1 cellular context compared by ENCODE assay signal in the genomic region with DNA sequence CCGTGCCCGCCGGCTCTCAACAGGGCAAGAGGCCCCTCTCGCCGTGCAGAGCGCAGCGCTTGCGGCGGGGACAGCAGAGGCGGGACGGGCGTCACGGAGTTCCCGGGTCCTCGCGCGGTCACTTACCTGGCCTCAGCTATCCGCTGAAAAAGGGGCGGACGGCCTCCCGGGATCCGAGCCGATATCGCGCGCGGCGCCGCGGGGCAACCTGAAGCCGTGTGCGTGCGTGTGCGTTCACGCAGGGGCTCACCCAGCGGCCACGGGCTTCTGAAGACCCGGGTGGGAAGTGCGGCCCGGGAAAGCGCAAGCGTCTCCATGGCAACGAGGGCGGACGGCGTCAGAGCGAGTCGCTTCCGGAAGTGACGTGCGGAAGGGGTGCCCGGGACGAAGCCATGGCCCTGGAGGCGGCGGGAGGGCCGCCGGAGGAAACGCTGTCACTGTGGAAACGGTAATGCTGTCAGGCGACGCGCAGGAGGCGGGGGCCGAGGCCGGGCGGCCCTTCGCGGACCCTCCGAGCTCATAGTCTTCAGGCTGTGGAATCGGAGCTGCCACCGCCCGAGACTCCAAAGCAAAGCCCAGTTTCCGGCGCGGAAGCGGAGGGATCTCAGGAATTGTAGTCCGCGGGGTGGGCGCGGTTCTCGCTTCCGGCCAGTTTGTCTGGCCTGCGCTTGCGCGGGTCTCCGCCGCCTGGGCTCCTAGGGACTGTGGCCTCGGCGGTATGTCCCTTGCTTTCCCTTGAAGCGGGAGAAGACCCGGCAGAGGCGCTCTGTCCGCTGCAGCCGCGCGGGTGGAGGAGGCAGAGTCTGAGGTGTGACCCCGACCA.
TF ChIP-seq lines count a peak whose summit lies in the region.

A gene (plus strand): TSS at position 365 of the 823 bp plus-strand sequence. CDS start 28 bp downstream, at position 393.

TF ChIP-seq in HepG2, 621 proteins besides CTCF, POLR2A, EP300 and RAD21 (continued from another document and continues in another):
- TF ChIP-seq, protein P1, sequence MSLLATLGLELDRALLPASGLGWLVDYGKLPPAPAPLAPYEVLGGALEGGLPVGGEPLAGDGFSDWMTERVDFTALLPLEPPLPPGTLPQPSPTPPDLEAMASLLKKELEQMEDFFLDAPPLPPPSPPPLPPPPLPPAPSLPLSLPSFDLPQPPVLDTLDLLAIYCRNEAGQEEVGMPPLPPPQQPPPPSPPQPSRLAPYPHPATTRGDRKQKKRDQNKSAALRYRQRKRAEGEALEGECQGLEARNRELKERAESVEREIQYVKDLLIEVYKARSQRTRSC (CRISPR knock-in tag; IDR thresholded peaks at IDR 0.05; ENCODE audit: low read depth) = 0 out of 2 replicates have a peak, but pooled peaks have one; percentile 8
- TF ChIP-seq, protein P2, sequence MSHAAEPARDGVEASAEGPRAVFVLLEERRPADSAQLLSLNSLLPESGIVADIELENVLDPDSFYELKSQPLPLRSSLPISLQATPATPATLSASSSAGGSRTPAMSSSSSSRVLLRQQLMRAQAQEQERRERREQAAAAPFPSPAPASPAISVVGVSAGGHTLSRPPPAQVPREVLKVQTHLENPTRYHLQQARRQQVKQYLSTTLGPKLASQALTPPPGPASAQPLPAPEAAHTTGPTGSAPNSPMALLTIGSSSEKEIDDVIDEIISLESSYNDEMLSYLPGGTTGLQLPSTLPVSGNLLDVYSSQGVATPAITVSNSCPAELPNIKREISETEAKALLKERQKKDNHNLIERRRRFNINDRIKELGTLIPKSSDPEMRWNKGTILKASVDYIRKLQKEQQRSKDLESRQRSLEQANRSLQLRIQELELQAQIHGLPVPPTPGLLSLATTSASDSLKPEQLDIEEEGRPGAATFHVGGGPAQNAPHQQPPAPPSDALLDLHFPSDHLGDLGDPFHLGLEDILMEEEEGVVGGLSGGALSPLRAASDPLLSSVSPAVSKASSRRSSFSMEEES (CRISPR knock-in tag; IDR thresholded peaks at IDR 0.05) = peak; percentile 27; the same call in 1 of the 2 replicates
- TF ChIP-seq MED13 (CRISPR knock-in tag; IDR thresholded peaks at IDR 0.05) (peak; percentile 84; the same call in 1 of the 2 replicates), ZNF775 (CRISPR knock-in tag; IDR thresholded peaks at IDR 0.05; ENCODE audit: borderline replicate concordance) (no peak), CHD4 (IDR thresholded peaks at IDR 0.05; ENCODE audit: borderline replicate concordance, low read length) (no peak), ZSCAN30 (CRISPR knock-in tag; IDR thresholded peaks at IDR 0.05) (no peak), RARG (CRISPR knock-in tag; IDR thresholded peaks at IDR 0.05; ENCODE audit: low read depth) (no peak), ZNF225 (CRISPR knock-in tag; IDR thresholded peaks at IDR 0.05) (peak; percentile 40; the same call in 1 of the 2 replicates), MTA3 (CRISPR knock-in tag; IDR thresholded peaks at IDR 0.05) (no peak), ZNF570 (CRISPR knock-in tag; IDR thresholded peaks at IDR 0.05; ENCODE audit: borderline replicate concordance) (peak; percentile 46; the same call in 1 of the 2 replicates), ZNF550 (CRISPR knock-in tag; IDR thresholded peaks at IDR 0.05; ENCODE audit: borderline replicate concordance) (0 out of 2 replicates have a peak, but pooled peaks have one; percentile 47), SCMH1 (CRISPR knock-in tag; IDR thresholded peaks at IDR 0.05; ENCODE audit: borderline replicate concordance) (no peak), SIX4 (CRISPR knock-in tag; IDR thresholded peaks at IDR 0.05) (no peak; the same call in 1 of the 2 replicates), GATAD1 (CRISPR knock-in tag; IDR thresholded peaks at IDR 0.05) (peak; percentile 97), ZNF772 (CRISPR knock-in tag; IDR thresholded peaks at IDR 0.05) (peak; percentile 95), ZNF20 (CRISPR knock-in tag; IDR thresholded peaks at IDR 0.05) (no peak), ERF (CRISPR knock-in tag; IDR thresholded peaks at IDR 0.05) (peak; percentile 92; the same call in 1 of the 2 replicates), KLF15 (CRISPR knock-in tag; IDR thresholded peaks at IDR 0.05; ENCODE audit: borderline replicate concordance) (peak; percentile 2; the same call in 1 of the 2 replicates), ZNF816 (CRISPR knock-in tag; IDR thresholded peaks at IDR 0.05; ENCODE audit: borderline replicate concordance) (peak; percentile 24; the same call in 1 of the 2 replicates), POLR2G (IDR thresholded peaks at IDR 0.05; ENCODE audit: low read depth, low read length) (peak; percentile 91), BCL6 (CRISPR knock-in tag; IDR thresholded peaks at IDR 0.05) (peak; percentile 34; the same call in 1 of the 2 replicates), ZFP90 (CRISPR knock-in tag; IDR thresholded peaks at IDR 0.05; ENCODE audit: borderline replicate concordance) (peak; percentile 91), PRMT3 (CRISPR knock-in tag; IDR thresholded peaks at IDR 0.05; ENCODE audit: borderline replicate concordance, low read depth) (no peak), NKX3-1 (CRISPR knock-in tag; IDR thresholded peaks at IDR 0.05) (peak; percentile 89; the same call in 1 of the 2 replicates), MTF2 (CRISPR knock-in tag; IDR thresholded peaks at IDR 0.05; ENCODE audit: borderline replicate concordance) (peak; percentile 57), SMC3 (IDR thresholded peaks at IDR 0.05; ENCODE audit: low read length) (no peak), CBFB (CRISPR knock-in tag; IDR thresholded peaks at IDR 0.05) (peak; percentile 17; the same call in 1 of the 2 replicates), FLYWCH1 (CRISPR knock-in tag; IDR thresholded peaks at IDR 0.05) (no peak), ZNF678 (CRISPR knock-in tag; IDR thresholded peaks at IDR 0.05) (no peak; the same call in 1 of the 2 replicates), SATB2 (CRISPR knock-in tag; IDR thresholded peaks at IDR 0.05) (peak; percentile 67; the same call in 1 of the 2 replicates), ARNTL (CRISPR knock-in tag; IDR thresholded peaks at IDR 0.05) (peak; percentile 70; the same call in 1 of the 2 replicates), FOSL1 (CRISPR knock-in tag; IDR thresholded peaks at IDR 0.05; ENCODE audit: borderline replicate concordance) (peak; percentile 31; the same call in 1 of the 2 replicates), SRSF4 (IDR thresholded peaks at IDR 0.05; ENCODE audit: low read depth, low read length, poor library complexity, severe bottlenecking) (no peak), IKZF1 (IDR thresholded peaks at IDR 0.05) (no peak), HNF4G (IDR thresholded peaks at IDR 0.05; ENCODE audit: borderline replicate concordance, low read depth, low read length) (no peak; the same call in 1 of the 2 replicates), HNF4G (CRISPR knock-in tag; IDR thresholded peaks at IDR 0.05; ENCODE audit: borderline replicate concordance, low read depth) (no peak; the same call in 1 of the 2 replicates), REPIN1 (CRISPR knock-in tag; IDR thresholded peaks at IDR 0.05; ENCODE audit: borderline replicate concordance, low read depth) (peak; percentile 94), ADNP (CRISPR knock-in tag; IDR thresholded peaks at IDR 0.05) (no peak)
- TF ChIP-seq, protein P3, sequence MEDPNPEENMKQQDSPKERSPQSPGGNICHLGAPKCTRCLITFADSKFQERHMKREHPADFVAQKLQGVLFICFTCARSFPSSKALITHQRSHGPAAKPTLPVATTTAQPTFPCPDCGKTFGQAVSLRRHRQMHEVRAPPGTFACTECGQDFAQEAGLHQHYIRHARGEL (CRISPR knock-in tag; IDR thresholded peaks at IDR 0.05) = no peak
- TF ChIP-seq, protein P4, sequence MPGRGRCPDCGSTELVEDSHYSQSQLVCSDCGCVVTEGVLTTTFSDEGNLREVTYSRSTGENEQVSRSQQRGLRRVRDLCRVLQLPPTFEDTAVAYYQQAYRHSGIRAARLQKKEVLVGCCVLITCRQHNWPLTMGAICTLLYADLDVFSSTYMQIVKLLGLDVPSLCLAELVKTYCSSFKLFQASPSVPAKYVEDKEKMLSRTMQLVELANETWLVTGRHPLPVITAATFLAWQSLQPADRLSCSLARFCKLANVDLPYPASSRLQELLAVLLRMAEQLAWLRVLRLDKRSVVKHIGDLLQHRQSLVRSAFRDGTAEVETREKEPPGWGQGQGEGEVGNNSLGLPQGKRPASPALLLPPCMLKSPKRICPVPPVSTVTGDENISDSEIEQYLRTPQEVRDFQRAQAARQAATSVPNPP (CRISPR knock-in tag; IDR thresholded peaks at IDR 0.05) = peak; percentile 87
- TF ChIP-seq, protein P5, sequence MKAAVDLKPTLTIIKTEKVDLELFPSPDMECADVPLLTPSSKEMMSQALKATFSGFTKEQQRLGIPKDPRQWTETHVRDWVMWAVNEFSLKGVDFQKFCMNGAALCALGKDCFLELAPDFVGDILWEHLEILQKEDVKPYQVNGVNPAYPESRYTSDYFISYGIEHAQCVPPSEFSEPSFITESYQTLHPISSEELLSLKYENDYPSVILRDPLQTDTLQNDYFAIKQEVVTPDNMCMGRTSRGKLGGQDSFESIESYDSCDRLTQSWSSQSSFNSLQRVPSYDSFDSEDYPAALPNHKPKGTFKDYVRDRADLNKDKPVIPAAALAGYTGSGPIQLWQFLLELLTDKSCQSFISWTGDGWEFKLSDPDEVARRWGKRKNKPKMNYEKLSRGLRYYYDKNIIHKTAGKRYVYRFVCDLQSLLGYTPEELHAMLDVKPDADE (CRISPR knock-in tag; IDR thresholded peaks at IDR 0.05) = no peak
- TF ChIP-seq, protein P6, sequence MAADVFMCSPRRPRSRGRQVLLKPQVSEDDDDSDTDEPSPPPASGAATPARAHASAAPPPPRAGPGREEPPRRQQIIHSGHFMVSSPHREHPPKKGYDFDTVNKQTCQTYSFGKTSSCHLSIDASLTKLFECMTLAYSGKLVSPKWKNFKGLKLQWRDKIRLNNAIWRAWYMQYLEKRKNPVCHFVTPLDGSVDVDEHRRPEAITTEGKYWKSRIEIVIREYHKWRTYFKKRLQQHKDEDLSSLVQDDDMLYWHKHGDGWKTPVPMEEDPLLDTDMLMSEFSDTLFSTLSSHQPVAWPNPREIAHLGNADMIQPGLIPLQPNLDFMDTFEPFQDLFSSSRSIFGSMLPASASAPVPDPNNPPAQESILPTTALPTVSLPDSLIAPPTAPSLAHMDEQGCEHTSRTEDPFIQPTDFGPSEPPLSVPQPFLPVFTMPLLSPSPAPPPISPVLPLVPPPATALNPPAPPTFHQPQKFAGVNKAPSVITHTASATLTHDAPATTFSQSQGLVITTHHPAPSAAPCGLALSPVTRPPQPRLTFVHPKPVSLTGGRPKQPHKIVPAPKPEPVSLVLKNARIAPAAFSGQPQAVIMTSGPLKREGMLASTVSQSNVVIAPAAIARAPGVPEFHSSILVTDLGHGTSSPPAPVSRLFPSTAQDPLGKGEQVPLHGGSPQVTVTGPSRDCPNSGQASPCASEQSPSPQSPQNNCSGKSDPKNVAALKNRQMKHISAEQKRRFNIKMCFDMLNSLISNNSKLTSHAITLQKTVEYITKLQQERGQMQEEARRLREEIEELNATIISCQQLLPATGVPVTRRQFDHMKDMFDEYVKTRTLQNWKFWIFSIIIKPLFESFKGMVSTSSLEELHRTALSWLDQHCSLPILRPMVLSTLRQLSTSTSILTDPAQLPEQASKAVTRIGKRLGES (CRISPR knock-in tag; IDR thresholded peaks at IDR 0.05; ENCODE audit: borderline replicate concordance) = no peak
- TF ChIP-seq, protein P7, sequence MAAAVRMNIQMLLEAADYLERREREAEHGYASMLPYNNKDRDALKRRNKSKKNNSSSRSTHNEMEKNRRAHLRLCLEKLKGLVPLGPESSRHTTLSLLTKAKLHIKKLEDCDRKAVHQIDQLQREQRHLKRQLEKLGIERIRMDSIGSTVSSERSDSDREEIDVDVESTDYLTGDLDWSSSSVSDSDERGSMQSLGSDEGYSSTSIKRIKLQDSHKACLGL (CRISPR knock-in tag; IDR thresholded peaks at IDR 0.05) = peak; percentile 96
- TF ChIP-seq, protein P8, sequence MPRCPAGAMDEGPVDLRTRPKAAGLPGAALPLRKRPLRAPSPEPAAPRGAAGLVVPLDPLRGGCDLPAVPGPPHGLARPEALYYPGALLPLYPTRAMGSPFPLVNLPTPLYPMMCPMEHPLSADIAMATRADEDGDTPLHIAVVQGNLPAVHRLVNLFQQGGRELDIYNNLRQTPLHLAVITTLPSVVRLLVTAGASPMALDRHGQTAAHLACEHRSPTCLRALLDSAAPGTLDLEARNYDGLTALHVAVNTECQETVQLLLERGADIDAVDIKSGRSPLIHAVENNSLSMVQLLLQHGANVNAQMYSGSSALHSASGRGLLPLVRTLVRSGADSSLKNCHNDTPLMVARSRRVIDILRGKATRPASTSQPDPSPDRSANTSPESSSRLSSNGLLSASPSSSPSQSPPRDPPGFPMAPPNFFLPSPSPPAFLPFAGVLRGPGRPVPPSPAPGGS (CRISPR knock-in tag; IDR thresholded peaks at IDR 0.05) = peak; percentile 90; the same call in 1 of the 2 replicates
- TF ChIP-seq, protein P9, sequence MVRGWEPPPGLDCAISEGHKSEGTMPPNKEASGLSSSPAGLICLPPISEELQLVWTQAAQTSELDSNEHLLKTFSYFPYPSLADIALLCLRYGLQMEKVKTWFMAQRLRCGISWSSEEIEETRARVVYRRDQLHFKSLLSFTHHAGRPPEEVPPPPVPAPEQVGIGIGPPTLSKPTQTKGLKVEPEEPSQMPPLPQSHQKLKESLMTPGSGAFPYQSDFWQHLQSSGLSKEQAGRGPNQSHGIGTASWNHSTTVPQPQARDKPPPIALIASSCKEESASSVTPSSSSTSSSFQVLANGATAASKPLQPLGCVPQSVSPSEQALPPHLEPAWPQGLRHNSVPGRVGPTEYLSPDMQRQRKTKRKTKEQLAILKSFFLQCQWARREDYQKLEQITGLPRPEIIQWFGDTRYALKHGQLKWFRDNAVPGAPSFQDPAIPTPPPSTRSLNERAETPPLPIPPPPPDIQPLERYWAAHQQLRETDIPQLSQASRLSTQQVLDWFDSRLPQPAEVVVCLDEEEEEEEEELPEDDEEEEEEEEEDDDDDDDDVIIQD (CRISPR knock-in tag; IDR thresholded peaks at IDR 0.05; ENCODE audit: low read depth) = 0 out of 2 replicates have a peak, but pooled peaks have one; percentile 6
- TF ChIP-seq, protein P10, sequence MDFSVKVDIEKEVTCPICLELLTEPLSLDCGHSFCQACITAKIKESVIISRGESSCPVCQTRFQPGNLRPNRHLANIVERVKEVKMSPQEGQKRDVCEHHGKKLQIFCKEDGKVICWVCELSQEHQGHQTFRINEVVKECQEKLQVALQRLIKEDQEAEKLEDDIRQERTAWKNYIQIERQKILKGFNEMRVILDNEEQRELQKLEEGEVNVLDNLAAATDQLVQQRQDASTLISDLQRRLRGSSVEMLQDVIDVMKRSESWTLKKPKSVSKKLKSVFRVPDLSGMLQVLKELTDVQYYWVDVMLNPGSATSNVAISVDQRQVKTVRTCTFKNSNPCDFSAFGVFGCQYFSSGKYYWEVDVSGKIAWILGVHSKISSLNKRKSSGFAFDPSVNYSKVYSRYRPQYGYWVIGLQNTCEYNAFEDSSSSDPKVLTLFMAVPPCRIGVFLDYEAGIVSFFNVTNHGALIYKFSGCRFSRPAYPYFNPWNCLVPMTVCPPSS (IDR thresholded peaks at IDR 0.05) = no peak
- TF ChIP-seq, protein P11, sequence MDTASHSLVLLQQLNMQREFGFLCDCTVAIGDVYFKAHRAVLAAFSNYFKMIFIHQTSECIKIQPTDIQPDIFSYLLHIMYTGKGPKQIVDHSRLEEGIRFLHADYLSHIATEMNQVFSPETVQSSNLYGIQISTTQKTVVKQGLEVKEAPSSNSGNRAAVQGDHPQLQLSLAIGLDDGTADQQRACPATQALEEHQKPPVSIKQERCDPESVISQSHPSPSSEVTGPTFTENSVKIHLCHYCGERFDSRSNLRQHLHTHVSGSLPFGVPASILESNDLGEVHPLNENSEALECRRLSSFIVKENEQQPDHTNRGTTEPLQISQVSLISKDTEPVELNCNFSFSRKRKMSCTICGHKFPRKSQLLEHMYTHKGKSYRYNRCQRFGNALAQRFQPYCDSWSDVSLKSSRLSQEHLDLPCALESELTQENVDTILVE (CRISPR knock-in tag; IDR thresholded peaks at IDR 0.05) = peak; percentile 91; the same call in 1 of the 2 replicates
